In the genomic region with DNA sequence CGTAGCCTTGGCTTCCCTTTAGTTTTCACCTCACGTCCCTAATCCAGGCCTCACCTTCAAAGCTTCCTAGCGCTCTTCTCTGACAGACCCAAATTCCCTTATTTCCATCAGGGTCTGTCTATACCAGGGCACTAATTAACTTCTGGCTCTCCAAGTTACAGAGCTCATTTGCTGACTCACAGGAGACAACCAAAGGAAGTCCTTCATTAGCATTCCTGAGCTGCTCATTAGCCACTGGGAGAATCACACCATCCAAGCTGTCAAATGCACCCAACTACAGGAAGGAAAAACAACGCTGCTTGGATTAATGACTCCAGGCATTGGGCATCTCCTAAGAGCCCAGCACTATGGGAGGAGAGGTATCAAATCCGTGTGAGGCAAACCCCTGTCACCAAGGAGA, we compare ENCODE assay signal across 15 cellular contexts.
"Had no signal": no experiment of that assay in that cellular context is flagged by ENCODE, and none has a peak within 500 bp of the region (broad histone marks: within the 10 kb centered on the region; RNA-seq: fewer than 3 reads in every experiment).

No MANE protein-coding gene starts in this region.

- H3K27ac ChIP-seq: gastroesophageal sphincter, right lobe of liver, spleen, transverse colon had no signal

- H3K4me1 ChIP-seq: gastroesophageal sphincter, right lobe of liver, spleen, transverse colon had no signal

- H3K4me3 ChIP-seq: gastroesophageal sphincter, mucosa of descending colon, right lobe of liver, spleen, transverse colon had no signal

- H3K9me3 ChIP-seq: gastroesophageal sphincter, mucosa of descending colon, right lobe of liver, spleen, transverse colon had no signal

- ATAC-seq: activated T-cell treated with anti-CD3 and anti-CD28 coated beads, Interleukin-2, amount 50 U/mL, for 4 hours; gastroesophageal sphincter; left colon; mucosa of descending colon; naive thymus-derived CD8-positive, alpha-beta T cell; right lobe of liver; SK-N-SH treated with all-trans-retinoic acid at 6 μM for 48 hours; stimulated activated naive B cell treated with anti-CD40 and anti-IgM and Interleukin-4, amounts not matched to agents 10 μg/mL and 1 μg/mL and 100 μg/mL, for 72 hours; T-helper 17 cell had no signal

- H3K27me3 ChIP-seq: right lobe of liver had no signal

- DNase-seq: activated CD4-positive, alpha-beta T cell treated with anti-CD3 and anti-CD28 coated beads, Interleukin-2, amount 50 U/mL, for 48 hours; activated gamma-delta T cell; activated T-cell treated with anti-CD3 and anti-CD28 coated beads, Interleukin-2, amount 50 U/mL, for 4 hours; left colon; mucosa of descending colon; naive thymus-derived CD8-positive, alpha-beta T cell; nucleus accumbens; right lobe of liver; spleen; stimulated activated CD4-positive, alpha-beta T cell treated with anti-CD3 and anti-CD28 coated beads, Interleukin-1b, Interleukin-23, amount 100 ng/mL, for 48 hours; stimulated activated naive B cell treated with anti-CD40 and anti-IgM and Interleukin-4, amounts not matched to agents 10 μg/mL and 1 μg/mL and 100 μg/mL, for 72 hours; T-helper 17 cell; transverse colon had no signal

- H3K36me3 ChIP-seq: gastroesophageal sphincter, right lobe of liver, spleen, transverse colon had no signal
